ENCODE assay signal across 18 cellular contexts in genomic region chr17:28018439-28019070, GRCh38. TPM values are rescaled to one million over a fixed set of nuclear protein-coding genes. Genes with fewer than 3 reads are reported as not detected.
DNase-seq lines count a peak whose midpoint lies in the region; ATAC-seq and TF ChIP-seq lines count a peak whose summit lies in the region.
"Had no signal": no experiment of that assay in that cellular context is flagged by ENCODE, and none has a peak within 500 bp of the region (broad histone marks: within the 10 kb centered on the region; RNA-seq: fewer than 3 reads in every experiment).

No MANE protein-coding gene starts in this region.

- H3K9me3 ChIP-seq in liver (ENCODE audit: control insufficient read depth in 4 of 4, low read length in 3 of 4) (no peaks in the 10 kb centered on the region), right lobe of liver (peaks cover 0 to 3% (median 0%) of the 10 kb centered on the region in 4 donors), esophagus squamous epithelium (no peaks in the 10 kb centered on the region)

- H3K4me3 ChIP-seq in liver (ENCODE audit: low read depth in 1 of 3, low read length in 3 of 3) (no peak overlapping the region), right lobe of liver (no peak overlapping the region), fibroblast of the aortic adventitia (ENCODE audit: low read depth, low read length) (no peak overlapping the region), esophagus squamous epithelium (no peak overlapping the region)
- H3K4me3 ChIP-seq: PC-9 had no signal

- TF ChIP-seq POLR2A in right lobe of liver (IDR thresholded peaks at IDR 0.05) (no peak), esophagus squamous epithelium (IDR thresholded peaks at IDR 0.05) (no peak)

- WGBS in liver = 84% methylated on average over 4 of the region's 4 CpGs
- 63% methylated on average over 3 of the region's 4 CpGs for WGBS in right lobe of liver (ENCODE audit: insufficient coverage, low coverage, low lambda C conversion rate, missing lambda C conversion rate)
- 60 to 64% methylated on average over 4 of the region's 4 CpGs for WGBS in esophagus squamous epithelium, 2 donors

- H3K4me1 ChIP-seq in liver (ENCODE audit: control insufficient read depth in 4 of 4, insufficient read depth in 4 of 4, low read length in 3 of 4) (no peaks in the 10 kb centered on the region), right lobe of liver (no peaks in the 10 kb centered on the region), esophagus squamous epithelium (no peaks in the 10 kb centered on the region)

- ATAC-seq in right lobe of liver (no peak), GM18498 (IDR thresholded peaks at IDR 0.05; ENCODE audit: unreplicated experiment) (no peak)
- ATAC-seq: sciatic nerve had no signal

- H3K27me3 ChIP-seq in liver (ENCODE audit: control insufficient read depth in 4 of 4, insufficient read depth in 4 of 4, low read length in 3 of 4) (no peaks in the 10 kb centered on the region), right lobe of liver (no peaks in the 10 kb centered on the region), esophagus squamous epithelium (no peaks in the 10 kb centered on the region)

- H3K27ac ChIP-seq in liver (ENCODE audit: low read depth in 1 of 2, low read length in 2 of 2) (no peak overlapping the region), right lobe of liver (no peak overlapping the region), RWPE1 (peak overlapping the region; percentile 33; the same call in 1 of the 2 replicates), esophagus squamous epithelium (no peak overlapping the region)
- H3K27ac ChIP-seq: PC-9 had no signal

- no peak for TF ChIP-seq CTCF in liver (IDR thresholded peaks at IDR 0.05; ENCODE audit: low read depth, low read length, missing input control)
- TF ChIP-seq CTCF in right lobe of liver (IDR thresholded peaks at IDR 0.05) = no peak
- TF ChIP-seq CTCF in RWPE1 (conservative IDR thresholded peaks at IDR 0.05; ENCODE audit: low read depth) = no peak
- no peak for TF ChIP-seq CTCF in fibroblast of the aortic adventitia (IDR thresholded peaks at IDR 0.05; ENCODE audit: insufficient read depth, low read length)
- no peak for TF ChIP-seq CTCF in esophagus squamous epithelium (IDR thresholded peaks at IDR 0.05)

- no peak overlapping the region for H3K9ac ChIP-seq in liver (ENCODE audit: low read depth in 1 of 2, low read length in 2 of 2)

- CTCF ChIA-PET in RWPE1 (lab: Yijun Ruan, JAX) = interaction anchor here (1.2 kb wide), 1 partner anchor 9 kb away, joined by 3 read pairs; no protein-coding TSS in a partner anchor

- POLR2A ChIA-PET in RWPE1 (lab: Yijun Ruan, JAX; ENCODE audit: low non-redundant PET) = no interaction called here

- DNase-seq in right lobe of liver = no peak
- DNase-seq in RWPE1 (ENCODE audit: low spot score) = peak; percentile 34
- peak; percentile 58 for DNase-seq in fibroblast of the aortic adventitia (ENCODE audit: low read depth)
- DNase-seq in esophagus squamous epithelium (lab: John Stamatoyannopoulos, UW) = no peak
- DNase-seq in activated CD4-positive, CD25-positive, alpha-beta regulatory T cell (lab: John Stamatoyannopoulos, UW) = no peak
- no peak for DNase-seq in kidney glomerular epithelial cell (lab: John Stamatoyannopoulos, UW)
- DNase-seq: activated B cell treated with CpG ODN at 0.5 μM for 24 hours; activated effector memory CD4-positive, alpha-beta T cell treated with Interleukin-2 at 50 U/mL for 16 hours; amniotic stem cell; GF-D8; midbrain; NCI-H2081; NCI-H524 treated with DMSO at 0.1 percent for 48 hours; stimulated activated CD4-positive, alpha-beta T cell treated with anti-CD3 and anti-CD28 coated beads, Interleukin-1b, Interleukin-23, amount 100 ng/mL, for 48 hours had no signal

- TF ChIP-seq RAD21 in liver (IDR thresholded peaks at IDR 0.05) = no peak

- intact Hi-C loops in right lobe of liver (cut with DNase I) = no loop called here
- intact Hi-C loops in esophagus squamous epithelium (cut with DNase I) = no loop called here

- H3K36me3 ChIP-seq in liver (ENCODE audit: control insufficient read depth in 4 of 4, insufficient read depth in 3 of 4, low read depth in 1 of 4, low read length in 3 of 4) (no peaks in the 10 kb centered on the region), right lobe of liver (no peaks in the 10 kb centered on the region), esophagus squamous epithelium (no peaks in the 10 kb centered on the region)

TF ChIP-seq in liver, 16 proteins besides CTCF, POLR2A, EP300 and RAD21:
- TF ChIP-seq, protein P1, sequence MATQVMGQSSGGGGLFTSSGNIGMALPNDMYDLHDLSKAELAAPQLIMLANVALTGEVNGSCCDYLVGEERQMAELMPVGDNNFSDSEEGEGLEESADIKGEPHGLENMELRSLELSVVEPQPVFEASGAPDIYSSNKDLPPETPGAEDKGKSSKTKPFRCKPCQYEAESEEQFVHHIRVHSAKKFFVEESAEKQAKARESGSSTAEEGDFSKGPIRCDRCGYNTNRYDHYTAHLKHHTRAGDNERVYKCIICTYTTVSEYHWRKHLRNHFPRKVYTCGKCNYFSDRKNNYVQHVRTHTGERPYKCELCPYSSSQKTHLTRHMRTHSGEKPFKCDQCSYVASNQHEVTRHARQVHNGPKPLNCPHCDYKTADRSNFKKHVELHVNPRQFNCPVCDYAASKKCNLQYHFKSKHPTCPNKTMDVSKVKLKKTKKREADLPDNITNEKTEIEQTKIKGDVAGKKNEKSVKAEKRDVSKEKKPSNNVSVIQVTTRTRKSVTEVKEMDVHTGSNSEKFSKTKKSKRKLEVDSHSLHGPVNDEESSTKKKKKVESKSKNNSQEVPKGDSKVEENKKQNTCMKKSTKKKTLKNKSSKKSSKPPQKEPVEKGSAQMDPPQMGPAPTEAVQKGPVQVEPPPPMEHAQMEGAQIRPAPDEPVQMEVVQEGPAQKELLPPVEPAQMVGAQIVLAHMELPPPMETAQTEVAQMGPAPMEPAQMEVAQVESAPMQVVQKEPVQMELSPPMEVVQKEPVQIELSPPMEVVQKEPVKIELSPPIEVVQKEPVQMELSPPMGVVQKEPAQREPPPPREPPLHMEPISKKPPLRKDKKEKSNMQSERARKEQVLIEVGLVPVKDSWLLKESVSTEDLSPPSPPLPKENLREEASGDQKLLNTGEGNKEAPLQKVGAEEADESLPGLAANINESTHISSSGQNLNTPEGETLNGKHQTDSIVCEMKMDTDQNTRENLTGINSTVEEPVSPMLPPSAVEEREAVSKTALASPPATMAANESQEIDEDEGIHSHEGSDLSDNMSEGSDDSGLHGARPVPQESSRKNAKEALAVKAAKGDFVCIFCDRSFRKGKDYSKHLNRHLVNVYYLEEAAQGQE (IDR thresholded peaks at IDR 0.05) = peak; percentile 56
- TF ChIP-seq TAF1 (conservative IDR thresholded peaks at IDR 0.05) = no peak
- no peak for TF ChIP-seq SP1 (IDR thresholded peaks at IDR 0.05)
- no peak for TF ChIP-seq EGR1 (IDR thresholded peaks at IDR 0.05; ENCODE audit: low read depth in 2 of 2)
- TF ChIP-seq, protein P2, sequence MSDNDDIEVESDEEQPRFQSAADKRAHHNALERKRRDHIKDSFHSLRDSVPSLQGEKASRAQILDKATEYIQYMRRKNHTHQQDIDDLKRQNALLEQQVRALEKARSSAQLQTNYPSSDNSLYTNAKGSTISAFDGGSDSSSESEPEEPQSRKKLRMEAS (IDR thresholded peaks at IDR 0.05) = no peak
- TF ChIP-seq GABPA (IDR thresholded peaks at IDR 0.05 in 1 of 2, conservative IDR thresholded peaks at IDR 0.05 in 1 of 2) = no peak
TF ChIP-seq in liver: peak in this region for 1.

RNA-seq across cellular contexts. Expression of gene NLK, which starts 23.9 kb away (rescaled TPM):
- total RNA-seq in liver = 10 to 100 TPM; 12.9 to 17.4 TPM
- polyA plus RNA-seq in liver = 1 to 10 TPM; 4.4 to 5.4 TPM
- total RNA-seq in right lobe of liver = 10 to 100 TPM in 3 of 6 experiments, 1 to 10 TPM in 3; 8.8 to 10.6 (median 9.9) TPM
- total RNA-seq in fibroblast of the aortic adventitia (ENCODE audit: low replicate concordance) = 7.1 and 12.2 TPM in 2 replicates
- 10 to 100 TPM in 2 of 4 donors, 1 to 10 TPM in 2; 7.5 to 14.0 (median 11.4) TPM for total RNA-seq in esophagus squamous epithelium

Comparison
In these comparisons a context has a peak if more than half of its experiments do, and no peak if none do; other contexts are left out.
1. DNase-seq: peak in RWPE1 (single experiment) and fibroblast of the aortic adventitia (single experiment); none in right lobe of liver (0 of 3), esophagus squamous epithelium (single experiment), activated CD4-positive, CD25-positive, alpha-beta regulatory T cell (0 of 4) and kidney glomerular epithelial cell (single experiment).